29 cellular contexts compared by ENCODE assay signal in genomic region chr9:31084331-31084730, GRCh38.
"Had no signal": no experiment of that assay in that cellular context is flagged by ENCODE, and none has a peak within 500 bp of the region (broad histone marks: within the 10 kb centered on the region; RNA-seq: fewer than 3 reads in every experiment).

No MANE protein-coding gene starts in this region.

- H3K4me1 Mint-ChIP-seq: naive thymus-derived CD4-positive, alpha-beta T cell; natural killer cell; nephron progenitor cell; neural crest cell; stimulated activated effector memory CD8-positive, alpha-beta T cell treated with anti-CD3 and anti-CD28 coated beads, Interleukin-12 subunit alpha, Interleukin-12 subunit beta, amount 100 ng/mL, for 72 hours; stimulated activated naive B cell treated with anti-CD40 and anti-IgM and Interleukin-4, amounts not matched to agents 10 μg/mL and 1 μg/mL and 100 μg/mL, for 72 hours had no signal

- H3K27ac Mint-ChIP-seq: naive thymus-derived CD4-positive, alpha-beta T cell; natural killer cell; nephron progenitor cell; progenitor cell of endocrine pancreas; stimulated activated effector memory CD8-positive, alpha-beta T cell treated with anti-CD3 and anti-CD28 coated beads, Interleukin-12 subunit alpha, Interleukin-12 subunit beta, amount 100 ng/mL, for 72 hours; stimulated activated naive B cell treated with anti-CD40 and anti-IgM and Interleukin-4, amounts not matched to agents 10 μg/mL and 1 μg/mL and 100 μg/mL, for 72 hours; stimulated activated naive CD8-positive, alpha-beta T cell treated with anti-CD3 and anti-CD28 coated beads, Interleukin-15, Interleukin-2, amounts not matched to agents 100 ng/mL and 50 ng/mL, for 24 hours had no signal

- H3K4me1 ChIP-seq: parathyroid adenoma, psoas muscle, right lobe of liver, sigmoid colon, stomach, thyroid gland, tibial nerve, upper lobe of left lung, vagina had no signal

- H3K36me3 Mint-ChIP-seq: naive thymus-derived CD4-positive, alpha-beta T cell; natural killer cell; stimulated activated effector memory CD8-positive, alpha-beta T cell treated with anti-CD3 and anti-CD28 coated beads, Interleukin-12 subunit alpha, Interleukin-12 subunit beta, amount 100 ng/mL, for 72 hours; stimulated activated naive B cell treated with anti-CD40 and anti-IgM and Interleukin-4, amounts not matched to agents 10 μg/mL and 1 μg/mL and 100 μg/mL, for 72 hours had no signal

- H3K27ac ChIP-seq: neutrophil, ovary, parathyroid adenoma, psoas muscle, right lobe of liver, sigmoid colon, stomach, thoracic aorta, thyroid gland, tibial nerve, upper lobe of left lung, vagina had no signal

- H3K36me3 ChIP-seq: neutrophil, ovary, right lobe of liver, sigmoid colon, stomach, thoracic aorta, thyroid gland, tibial nerve, upper lobe of left lung, vagina had no signal

- ATAC-seq: naive thymus-derived CD4-positive, alpha-beta T cell; natural killer cell; psoas muscle; right cardiac atrium; right lobe of liver; stimulated activated effector memory CD8-positive, alpha-beta T cell treated with anti-CD3 and anti-CD28 coated beads, Interleukin-12 subunit alpha, Interleukin-12 subunit beta, amount 100 ng/mL, for 72 hours; stimulated activated naive B cell treated with anti-CD40 and anti-IgM and Interleukin-4, amounts not matched to agents 10 μg/mL and 1 μg/mL and 100 μg/mL, for 72 hours had no signal

- DNase-seq: naive thymus-derived CD4-positive, alpha-beta T cell; natural killer cell; nephron progenitor cell; ovary; posterior cingulate gyrus; psoas muscle; right cardiac atrium; right lobe of liver; sigmoid colon; small intestine; stimulated activated CD4-positive, alpha-beta T cell treated with anti-CD3 and anti-CD28 coated beads, Interleukin-15, amount 100 ng/mL, for 24 hours; stimulated activated CD4-positive, alpha-beta T cell treated with anti-CD3 and anti-CD28 coated beads, Interleukin-2, amount 100 ng/mL, for 24 hours; stimulated activated CD4-positive, alpha-beta T cell treated with anti-CD3 and anti-CD28 coated beads, Interleukin-2, amount 100 ng/mL, for 48 hours; stimulated activated CD4-positive, alpha-beta T cell treated with anti-CD3 and anti-CD28 coated beads, Interleukin-4, amount 100 ng/mL, for 24 hours; stimulated activated naive B cell treated with anti-CD40 and anti-IgM and Interleukin-4, amounts not matched to agents 10 μg/mL and 1 μg/mL and 100 μg/mL, for 72 hours; stimulated activated naive CD4-positive, alpha-beta T cell treated with Interleukin-2 at 50 U/mL for 16 hours; stomach; thyroid gland; trophoblast cell; upper lobe of left lung had no signal

- H3K79me2 ChIP-seq: parathyroid adenoma had no signal

- H3K4me3 Mint-ChIP-seq: naive thymus-derived CD4-positive, alpha-beta T cell; natural killer cell; nephron progenitor cell; neural crest cell; stimulated activated effector memory CD8-positive, alpha-beta T cell treated with anti-CD3 and anti-CD28 coated beads, Interleukin-12 subunit alpha, Interleukin-12 subunit beta, amount 100 ng/mL, for 72 hours; stimulated activated naive B cell treated with anti-CD40 and anti-IgM and Interleukin-4, amounts not matched to agents 10 μg/mL and 1 μg/mL and 100 μg/mL, for 72 hours; stimulated activated naive CD8-positive, alpha-beta T cell treated with anti-CD3 and anti-CD28 coated beads, Interleukin-15, Interleukin-2, amounts not matched to agents 100 ng/mL and 50 ng/mL, for 24 hours had no signal

- H2AFZ ChIP-seq: parathyroid adenoma had no signal

- H3K27me3 ChIP-seq: neutrophil, ovary, right lobe of liver, sigmoid colon, stomach, thyroid gland, tibial nerve, upper lobe of left lung, vagina had no signal

- H3K9me3 ChIP-seq: neutrophil, ovary, psoas muscle, right lobe of liver, sigmoid colon, stomach, thoracic aorta, thyroid gland, tibial nerve, upper lobe of left lung, vagina had no signal

- H3K9me3 Mint-ChIP-seq: nephron progenitor cell; neural crest cell; stimulated activated effector memory CD8-positive, alpha-beta T cell treated with anti-CD3 and anti-CD28 coated beads, Interleukin-12 subunit alpha, Interleukin-12 subunit beta, amount 100 ng/mL, for 72 hours; stimulated activated naive CD8-positive, alpha-beta T cell treated with anti-CD3 and anti-CD28 coated beads, Interleukin-15, Interleukin-2, amounts not matched to agents 100 ng/mL and 50 ng/mL, for 24 hours had no signal

- H3K4me3 ChIP-seq: ovary, psoas muscle, right lobe of liver, sigmoid colon, stomach, thoracic aorta, thyroid gland, tibial nerve, upper lobe of left lung, vagina had no signal

- H3K27me3 Mint-ChIP-seq: progenitor cell of endocrine pancreas; stimulated activated naive B cell treated with anti-CD40 and anti-IgM and Interleukin-4, amounts not matched to agents 10 μg/mL and 1 μg/mL and 100 μg/mL, for 72 hours; stimulated activated naive CD8-positive, alpha-beta T cell treated with anti-CD3 and anti-CD28 coated beads, Interleukin-15, Interleukin-2, amounts not matched to agents 100 ng/mL and 50 ng/mL, for 24 hours had no signal
